In the genomic region with DNA sequence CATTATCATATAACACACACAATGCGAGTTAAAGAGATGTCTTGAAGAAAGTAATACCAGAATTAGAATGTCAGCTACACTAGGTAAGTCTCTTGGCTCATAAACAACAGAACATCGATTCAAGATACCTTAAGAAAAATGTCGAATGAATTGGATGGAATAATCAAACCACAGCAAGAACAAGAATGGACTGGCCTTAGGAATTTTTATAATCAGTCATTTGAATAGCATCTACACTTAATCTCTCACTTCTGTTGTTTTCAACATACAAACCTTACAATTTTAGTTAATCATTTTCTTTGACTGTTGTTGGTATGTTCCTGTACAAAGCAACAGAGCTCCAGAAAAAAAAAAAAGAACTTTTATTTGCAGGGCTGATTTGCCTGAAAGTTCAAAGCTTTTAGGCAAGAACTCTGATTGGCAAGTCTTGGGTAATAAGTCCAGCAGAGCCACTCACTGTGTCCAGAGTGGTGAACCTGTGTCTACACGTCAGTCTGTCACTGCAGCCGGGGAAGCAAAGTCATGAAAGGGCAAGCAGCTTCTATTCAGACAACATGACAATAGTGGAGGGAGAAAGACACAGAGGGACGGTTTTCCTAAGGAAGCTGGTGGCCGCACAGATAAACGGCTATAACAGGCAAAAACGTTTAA, we compare ENCODE assay signal across 24 cellular contexts.
"Had no signal": no experiment of that assay in that cellular context is flagged by ENCODE, and none has a peak within 500 bp of the region (broad histone marks: within the 10 kb centered on the region; RNA-seq: fewer than 3 reads in every experiment).

No MANE protein-coding gene starts in this region.

- FAIRE-seq: colon, endothelial cell of umbilical vein had no signal

- H2AFZ ChIP-seq: parathyroid adenoma had no signal

- H3K9me3 Mint-ChIP-seq: endodermal cell had no signal

- H3K9me3 ChIP-seq: esophagus muscularis mucosa, gastroesophageal sphincter, mucosa of descending colon, prostate gland, right lobe of liver, tibial artery, upper lobe of left lung, uterus had no signal

- H3K36me3 Mint-ChIP-seq: naive thymus-derived CD8-positive, alpha-beta T cell; stimulated activated effector memory CD8-positive, alpha-beta T cell treated with anti-CD3 and anti-CD28 coated beads, Interleukin-12 subunit alpha, Interleukin-12 subunit beta, amount 100 ng/mL, for 72 hours had no signal

- H3K4me1 ChIP-seq: esophagus muscularis mucosa, gastroesophageal sphincter, parathyroid adenoma, prostate gland, right lobe of liver, tibial artery, upper lobe of left lung, uterus had no signal

- H3K79me2 ChIP-seq: parathyroid adenoma had no signal

- H3K27me3 Mint-ChIP-seq: naive thymus-derived CD8-positive, alpha-beta T cell had no signal

- H3K4me1 Mint-ChIP-seq: naive thymus-derived CD8-positive, alpha-beta T cell; stimulated activated effector memory CD8-positive, alpha-beta T cell treated with anti-CD3 and anti-CD28 coated beads, Interleukin-12 subunit alpha, Interleukin-12 subunit beta, amount 100 ng/mL, for 72 hours had no signal

- DNase-seq: cerebellar nuclear complex; dermis blood vessel endothelial cell; effector CD4-positive, alpha-beta T cell; endodermal cell; glutamatergic neuron; islet precursor cell; left colon; mucosa of descending colon; naive thymus-derived CD8-positive, alpha-beta T cell; retina; right lobe of liver; stimulated activated CD4-positive, alpha-beta T cell treated with anti-CD3 and anti-CD28 coated beads, Interleukin-4, amount 100 ng/mL, for 1 hour; stimulated activated CD8-positive, alpha-beta memory T cell treated with anti-CD3 and anti-CD28 coated beads, Interleukin-4, amount 100 ng/mL, for 48 hours; stimulated activated naive CD8-positive, alpha-beta T cell treated with anti-CD3 and anti-CD28 coated beads, Interleukin-15, Interleukin-2, amounts not matched to agents 100 U/mL and 50 U/mL, for 24 hours; tibial artery; upper lobe of left lung; uterus had no signal

- H3K27ac Mint-ChIP-seq: endodermal cell; naive thymus-derived CD8-positive, alpha-beta T cell; stimulated activated effector memory CD8-positive, alpha-beta T cell treated with anti-CD3 and anti-CD28 coated beads, Interleukin-12 subunit alpha, Interleukin-12 subunit beta, amount 100 ng/mL, for 72 hours had no signal

- H3K9ac ChIP-seq: parathyroid adenoma had no signal

- H3K4me3 Mint-ChIP-seq: endodermal cell; naive thymus-derived CD8-positive, alpha-beta T cell; stimulated activated effector memory CD8-positive, alpha-beta T cell treated with anti-CD3 and anti-CD28 coated beads, Interleukin-12 subunit alpha, Interleukin-12 subunit beta, amount 100 ng/mL, for 72 hours had no signal

- H3K27ac ChIP-seq: esophagus muscularis mucosa, gastroesophageal sphincter, parathyroid adenoma, prostate gland, right lobe of liver, tibial artery, upper lobe of left lung, uterus had no signal

- H3K4me3 ChIP-seq: esophagus muscularis mucosa, gastroesophageal sphincter, mucosa of descending colon, prostate gland, right lobe of liver, tibial artery, upper lobe of left lung, uterus had no signal

- H3K36me3 ChIP-seq: esophagus muscularis mucosa, gastroesophageal sphincter, prostate gland, right lobe of liver, tibial artery, upper lobe of left lung, uterus had no signal

- H3K27me3 ChIP-seq: esophagus muscularis mucosa, gastroesophageal sphincter, right lobe of liver, tibial artery, upper lobe of left lung, uterus had no signal
